In the genomic region with DNA sequence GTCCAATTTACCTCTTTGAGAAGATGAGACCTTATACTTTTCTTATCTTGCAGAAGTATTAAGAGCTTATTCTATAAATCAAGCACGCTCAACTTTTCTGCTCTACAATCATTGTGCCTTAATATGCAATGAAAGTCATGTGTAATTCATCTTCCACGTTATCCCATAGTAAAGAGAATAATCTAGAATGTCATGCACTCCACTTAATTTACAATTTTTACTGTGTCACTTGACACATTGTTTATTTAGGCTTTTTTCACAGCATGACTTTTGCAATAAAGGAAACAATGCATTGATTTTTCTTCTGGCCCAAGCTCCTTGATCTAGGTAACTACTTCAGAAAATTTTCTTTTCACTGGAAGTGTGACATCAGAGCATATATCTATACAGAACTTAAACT, we compare ENCODE assay signal across 1 cellular context.
TF ChIP-seq lines count a peak whose summit lies in the region.

No MANE protein-coding gene starts in this region.

TF ChIP-seq in HEK293, 187 proteins besides CTCF, POLR2A, EP300 and RAD21 (continued from another document):
- no peak for TF ChIP-seq ZNF214 (tag by site-specific recombination; IDR thresholded peaks at IDR 0.05; ENCODE audit: borderline replicate concordance)
- TF ChIP-seq, protein P1, sequence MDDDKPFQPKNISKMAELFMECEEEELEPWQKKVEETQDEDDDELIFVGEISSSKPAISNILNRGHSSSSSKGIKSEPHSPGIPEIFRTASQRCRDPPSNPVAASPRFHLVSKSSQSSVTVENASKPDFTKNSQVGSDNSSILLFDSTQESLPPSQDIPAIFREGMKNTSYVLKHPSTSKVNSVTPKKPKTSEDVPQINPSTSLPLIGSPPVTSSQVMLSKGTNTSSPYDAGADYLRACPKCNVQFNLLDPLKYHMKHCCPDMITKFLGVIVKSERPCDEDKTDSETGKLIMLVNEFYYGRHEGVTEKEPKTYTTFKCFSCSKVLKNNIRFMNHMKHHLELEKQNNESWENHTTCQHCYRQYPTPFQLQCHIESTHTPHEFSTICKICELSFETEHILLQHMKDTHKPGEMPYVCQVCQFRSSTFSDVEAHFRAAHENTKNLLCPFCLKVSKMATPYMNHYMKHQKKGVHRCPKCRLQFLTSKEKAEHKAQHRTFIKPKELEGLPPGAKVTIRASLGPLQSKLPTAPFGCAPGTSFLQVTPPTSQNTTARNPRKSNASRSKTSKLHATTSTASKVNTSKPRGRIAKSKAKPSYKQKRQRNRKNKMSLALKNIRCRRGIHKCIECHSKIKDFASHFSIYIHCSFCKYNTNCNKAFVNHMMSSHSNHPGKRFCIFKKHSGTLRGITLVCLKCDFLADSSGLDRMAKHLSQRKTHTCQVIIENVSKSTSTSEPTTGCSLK (tag by site-specific recombination; IDR thresholded peaks at IDR 0.05) = no peak
- no peak for TF ChIP-seq ZNF121 (tag by site-specific recombination; IDR thresholded peaks at IDR 0.05)
- TF ChIP-seq ZNF624 (tag by site-specific recombination; IDR thresholded peaks at IDR 0.05) = no peak
- no peak for TF ChIP-seq GLI4 (tag by site-specific recombination; IDR thresholded peaks at IDR 0.05)
- 0 out of 2 replicates have a peak, but pooled peaks have one; percentile 55 for TF ChIP-seq ZNF2 (tag by site-specific recombination; IDR thresholded peaks at IDR 0.05)
- no peak for TF ChIP-seq ZNF626 (tag by site-specific recombination; IDR thresholded peaks at IDR 0.05)
- TF ChIP-seq ZNF248 (tag by site-specific recombination; IDR thresholded peaks at IDR 0.05) = no peak
- no peak for TF ChIP-seq ZNF175 (tag by site-specific recombination; IDR thresholded peaks at IDR 0.05)
- peak; percentile 32; the same call in 1 of the 2 replicates for TF ChIP-seq ZBTB8A (tag by site-specific recombination; IDR thresholded peaks at IDR 0.05)
